Comparison of ENCODE assay signal across 8 cellular contexts in the genomic region with DNA sequence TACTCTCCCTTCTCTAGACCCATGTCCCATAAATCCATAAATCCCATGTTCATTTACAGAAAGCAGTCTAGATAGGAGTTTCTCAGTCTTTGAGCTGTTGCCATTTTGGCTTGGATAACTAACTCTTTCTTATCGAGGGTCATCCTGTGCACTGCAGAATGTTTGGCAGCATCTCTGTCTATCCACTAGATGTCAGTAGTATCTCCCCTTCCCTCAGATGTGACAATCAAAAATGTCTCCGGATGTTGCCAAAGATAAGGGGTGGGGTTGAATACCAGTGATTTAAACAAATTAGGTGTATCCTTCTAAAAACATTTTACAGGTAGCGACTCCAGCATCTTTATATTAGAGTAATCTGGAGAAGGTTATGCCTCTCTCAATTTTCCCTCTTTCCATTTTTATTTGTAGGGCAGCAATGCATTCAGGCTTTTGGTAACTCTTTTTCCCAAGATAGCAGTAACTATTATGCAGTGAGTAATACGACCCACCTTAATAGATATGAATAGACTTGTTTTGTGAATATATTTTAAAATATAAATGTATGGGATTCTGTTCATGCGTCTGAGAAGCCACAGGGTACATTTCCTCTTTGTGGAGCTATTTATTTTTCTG.
DNase-seq lines count a peak whose midpoint lies in the region; ATAC-seq and TF ChIP-seq lines count a peak whose summit lies in the region.

No MANE protein-coding gene starts in this region.

- peak; percentile 65 for TF ChIP-seq RAD21 in HCT116 (IDR thresholded peaks at IDR 0.05; ENCODE audit: low read depth)

- ATAC-seq in HCT116 (peak; percentile 95), aorta (ENCODE audit: low FRiP score) (no peak)

- H3K27me3 ChIP-seq in HCT116 (ENCODE audit: insufficient read depth, low read length) (no peaks in the 10 kb centered on the region), aorta (ENCODE audit: control insufficient read depth in 1 of 2, insufficient read depth in 2 of 2, low read length in 1 of 2) (no peaks in the 10 kb centered on the region)

- H3K4me1 ChIP-seq in HCT116 (ENCODE audit: control insufficient read depth in 1 of 2, insufficient read depth in 2 of 2, low read length in 2 of 2): peaks cover 2 to 9% of the 10 kb centered on the region in 2 experiments; a peak in 3 of 4 replicates
- no peaks in the 10 kb centered on the region for H3K4me1 ChIP-seq in aorta (ENCODE audit: control insufficient read depth in 1 of 2, insufficient read depth in 2 of 2, low read length in 2 of 2)

- no peak for TF ChIP-seq POLR2A in HCT116 (IDR thresholded peaks at IDR 0.05; ENCODE audit: borderline replicate concordance, extremely low read depth, insufficient read depth, insufficient read length)

- no peak overlapping the region for H3K4me3 Mint-ChIP-seq in glutamatergic neuron (ENCODE audit: unreplicated experiment)

- peak; percentile 59 for DNase-seq in HCT116 (ENCODE audit: low read depth, low spot score)
- peak; percentile 30 for DNase-seq in LNCaP clone FGC (ENCODE audit: low read depth)
- peak; percentile 61 to 77 for DNase-seq in SHP77 (lab: John Stamatoyannopoulos, UW)
- DNase-seq in glutamatergic neuron: no peak
- DNase-seq in NCI-H2107 (lab: John Stamatoyannopoulos, UW): no peak
- DNase-seq in stimulated activated CD8-positive, alpha-beta memory T cell treated with anti-CD3 and anti-CD28 coated beads, Interleukin-4, amount 100 ng/mL, for 48 hours: no peak
- DNase-seq in aorta: no peak

- TF ChIP-seq CTCF in GM12872 (IDR thresholded peaks at IDR 0.05; ENCODE audit: insufficient read depth, low read depth, low read length) (peak; percentile 76), HCT116 (IDR thresholded peaks at IDR 0.05 in 2 of 3, conservative IDR thresholded peaks at IDR 0.05 in 1 of 3; ENCODE audit: borderline replicate concordance in 1 of 3, insufficient read depth in 1 of 3, low read depth in 2 of 3, low read length in 2 of 3) (peak; percentile 37 to 89 (median 76); a peak in 5 of 6 replicates), LNCaP clone FGC (IDR thresholded peaks at IDR 0.05; ENCODE audit: control insufficient read depth, extremely low read depth, insufficient read depth) (peak; percentile 82), glutamatergic neuron (IDR thresholded peaks at IDR 0.05; ENCODE audit: partially characterized antibody, unreplicated experiment) (peak; percentile 58)

- no peaks in the 10 kb centered on the region for H3K36me3 Mint-ChIP-seq in glutamatergic neuron (ENCODE audit: unreplicated experiment)

- intact Hi-C loops in HCT116 (cut with micrococcal nuclease): loop anchor here (2.0 to 5.0 kb wide), 2 partner anchors 242 to 595 kb away; no protein-coding TSS in a partner anchor
- intact Hi-C loops in aorta (cut with DNase I): no loop called here

- H3K27me3 Mint-ChIP-seq in glutamatergic neuron (ENCODE audit: unreplicated experiment): no peaks in the 10 kb centered on the region

- no peaks in the 10 kb centered on the region for H4K20me1 ChIP-seq in HCT116 (ENCODE audit: insufficient read depth)

- no peaks in the 10 kb centered on the region for H3K9me2 ChIP-seq in HCT116 (ENCODE audit: insufficient read depth)

- POLR2A ChIA-PET in HCT116 (lab: Charles Lee): interaction anchor here (0.6 to 1.0 kb wide), 2 partner anchors 12 to 73 kb away, joined by 3 read pairs; no protein-coding TSS in a partner anchor

- H3K4me1 Mint-ChIP-seq in glutamatergic neuron (ENCODE audit: low read depth, unreplicated experiment): peaks cover 2% of the 10 kb centered on the region

- no peaks in the 10 kb centered on the region for H3K9me3 Mint-ChIP-seq in glutamatergic neuron (ENCODE audit: unreplicated experiment)

- 58 to 60% methylated on average over 5 of the region's 5 CpGs for WGBS in aorta, 2 donors

- CTCF ChIA-PET in HCT116 (lab: Charles Lee): interaction anchor here (1.0 to 1.9 kb wide), 6 partner anchors 10 to 314 kb away, joined by 3 to 8 read pairs (median 4); no protein-coding TSS in a partner anchor

- no peak overlapping the region for H3K27ac ChIP-seq in HCT116 (ENCODE audit: low read depth, low read length)
- no peak overlapping the region for H3K27ac ChIP-seq in aorta (ENCODE audit: low read depth in 1 of 2, low read length in 2 of 2)

- no peak overlapping the region for H3K27ac Mint-ChIP-seq in glutamatergic neuron (ENCODE audit: unreplicated experiment)

- no TSS peak for BruUV-seq in HCT116 (replicated peaks; lab: Mats Ljungman, UMichigan)

- RAD21 ChIA-PET in HCT116 (lab: Charles Lee; ENCODE audit: low non-redundant PET in 1 of 2, low total read pairs in 2 of 2, uncharacterized antibody in 2 of 2, unreplicated experiment in 2 of 2): interaction anchor here in 1 of 2 experiments (0.7 kb wide), 1 partner anchor 52 kb away, joined by 3 read pairs; no protein-coding TSS in a partner anchor

- no peaks in the 10 kb centered on the region for H3K79me2 ChIP-seq in HCT116 (ENCODE audit: insufficient read depth, low read length)

- H3K4me2 ChIP-seq in HCT116 (ENCODE audit: low read length): peak overlapping the region; percentile 67

- H2AFZ ChIP-seq in HCT116 (ENCODE audit: low read depth, low read length, poor library complexity, severe bottlenecking): peak overlapping the region; percentile 59

- H3K9ac ChIP-seq in HCT116 (ENCODE audit: low read length): no peak overlapping the region

- H3K9me3 ChIP-seq in HCT116 (ENCODE audit: control insufficient read depth in 1 of 2, insufficient read depth in 1 of 2, low read depth in 1 of 2, low read length in 2 of 2): peaks cover 0 to 1% of the 10 kb centered on the region in 2 experiments; a peak in 2 of 4 replicates
- H3K9me3 ChIP-seq in aorta (ENCODE audit: control insufficient read depth, low read length): no peaks in the 10 kb centered on the region

- H3K36me3 ChIP-seq in HCT116 (ENCODE audit: control insufficient read depth in 1 of 2, insufficient read depth in 2 of 2, low read length in 2 of 2) (no peaks in the 10 kb centered on the region), aorta (ENCODE audit: control insufficient read depth in 1 of 2, insufficient read depth in 2 of 2, low read length in 1 of 2) (no peaks in the 10 kb centered on the region)

- H3K4me3 ChIP-seq in HCT116 (replicated peaks in 1 of 2; ENCODE audit: low read depth in 1 of 2, low read length in 2 of 2) (0 out of 4 replicates have a peak overlapping the region, but pooled peaks of 1 of the 2 experiments have one; percentile 44), LNCaP clone FGC (ENCODE audit: low read depth, low read length) (no peak overlapping the region; the same call in 1 of the 2 replicates), aorta (ENCODE audit: low read length in 2 of 2) (no peak overlapping the region)

TF ChIP-seq in HCT116, 20 proteins besides CTCF, POLR2A, EP300 and RAD21:
- TF ChIP-seq YY1 (IDR thresholded peaks at IDR 0.05; ENCODE audit: extremely low read depth, insufficient replicate concordance, low read depth, low read length): no peak
- peak; percentile 28; the same call in 1 of the 2 replicates for TF ChIP-seq CBX3 (IDR thresholded peaks at IDR 0.05; ENCODE audit: low read depth)
- TF ChIP-seq SRF (IDR thresholded peaks at IDR 0.05; ENCODE audit: low read depth): 0 out of 2 replicates have a peak, but pooled peaks have one; percentile 29
- peak; percentile 25; the same call in 1 of the 2 replicates for TF ChIP-seq CEBPB (IDR thresholded peaks at IDR 0.05; ENCODE audit: low read depth)

Comparison
In these comparisons a context has a peak if more than half of its experiments do, and no peak if none do; other contexts are left out.
1. DNase-seq: peak in HCT116 (single experiment), LNCaP clone FGC (single experiment) and SHP77 (2 of 2); none in glutamatergic neuron (single experiment), NCI-H2107 (single experiment), stimulated activated CD8-positive, alpha-beta memory T cell treated with anti-CD3 and anti-CD28 coated beads, Interleukin-4, amount 100 ng/mL, for 48 hours (single experiment) and aorta (0 of 2).
2. Peak in every context shown above with its lines, with median percentiles within 50 percentile points of each other: CTCF ChIP-seq.